Comparison of ENCODE assay signal across 8 cellular contexts in genomic region chr11:19071255-19071654, GRCh38. TPM values are rescaled to one million over a fixed set of nuclear protein-coding genes. Genes with fewer than 3 reads are reported as not detected.
DNase-seq lines count a peak whose midpoint lies in the region; ATAC-seq, FAIRE-seq and TF ChIP-seq lines count a peak whose summit lies in the region.

No MANE protein-coding gene starts in this region.

- H3K9ac ChIP-seq in keratinocyte (ENCODE audit: control insufficient read depth, extremely low read depth, insufficient read depth, low read length): no peak overlapping the region

- in situ Hi-C loops in ACHN (cut with HindIII; ENCODE audit: low pct_ligation_motif_present, low pct_unique_long_range_greater_than_20kb, low sequenced_read_pairs): no loop called here

- TF ChIP-seq CTCF in breast epithelium (IDR thresholded peaks at IDR 0.05) (peak; percentile 89 to 98 (median 97)), keratinocyte (optimal IDR thresholded peaks at IDR 0.05 in 1 of 3, IDR thresholded peaks at IDR 0.05 in 1 of 3, conservative IDR thresholded peaks at IDR 0.05 in 1 of 3; ENCODE audit: extremely low read depth in 1 of 3, insufficient read depth in 2 of 3, low read length in 3 of 3) (peak; percentile 92 to 99 (median 99))

- H3K4me1 ChIP-seq in breast epithelium (no peaks in the 10 kb centered on the region), keratinocyte (ENCODE audit: control insufficient read depth, extremely low read depth, insufficient read depth, low read length) (no peaks in the 10 kb centered on the region)

- no peak for TF ChIP-seq POLR2A in breast epithelium (IDR thresholded peaks at IDR 0.05)

- ATAC-seq in GM18517 (IDR thresholded peaks at IDR 0.05; ENCODE audit: unreplicated experiment) (peak; percentile 99), HG03060 (IDR thresholded peaks at IDR 0.05; ENCODE audit: low read depth, unreplicated experiment) (peak; percentile 97)

- peak overlapping the region; percentile 31 for H3K4me2 ChIP-seq in keratinocyte (ENCODE audit: control insufficient read depth, extremely low read depth, insufficient read depth, low read depth, low read length)

- H3K9me1 ChIP-seq in keratinocyte (ENCODE audit: control insufficient read depth, extremely low read depth, insufficient read depth, low read length): no peaks in the 10 kb centered on the region

- no peaks in the 10 kb centered on the region for H3K9me3 ChIP-seq in breast epithelium
- H3K9me3 ChIP-seq in keratinocyte (ENCODE audit: control insufficient read depth, low read depth, low read length): no peaks in the 10 kb centered on the region

- dilution Hi-C loops in keratinocyte (cut with MboI; ENCODE audit: extremely low pct_ligation_motif_present, low sequenced_read_pairs): no loop called here

- H3K27me3 ChIP-seq in breast epithelium (no peaks in the 10 kb centered on the region), keratinocyte (ENCODE audit: control insufficient read depth, extremely low read depth, insufficient read depth, low read length) (no peaks in the 10 kb centered on the region)

- peak overlapping the region in 1 of 3 donors; percentile 50 for H3K4me3 ChIP-seq in breast epithelium
- H3K4me3 ChIP-seq in keratinocyte (ENCODE audit: control insufficient read depth in 2 of 3, extremely low read depth in 1 of 3, insufficient read depth in 2 of 3, low read depth in 1 of 3, low read length in 3 of 3): no peak overlapping the region

- H3K27ac ChIP-seq in breast epithelium: no peak overlapping the region
- H3K27ac ChIP-seq in keratinocyte (ENCODE audit: control insufficient read depth, insufficient read depth, low read length): no peak overlapping the region

- peak; percentile 98 for FAIRE-seq in keratinocyte (lab: Jason Lieb, UNC)

- H4K20me1 ChIP-seq in keratinocyte (ENCODE audit: control insufficient read depth, extremely low read depth, insufficient read depth, low read length): no peaks in the 10 kb centered on the region

- DNase-seq in ACHN (peak; percentile 78), NCI-H2107 treated with DMSO at 0.1 percent for 48 hours (lab: John Stamatoyannopoulos, UW; ENCODE audit: unreplicated experiment) (peak; percentile 71), UCSD-AML1 (lab: John Stamatoyannopoulos, UW; ENCODE audit: unreplicated experiment) (peak; percentile 62), breast epithelium (ENCODE audit: low spot score in 2 of 2) (peak in 1 of 2 donors; percentile 29), keratinocyte (ENCODE audit: low read depth, low spot score) (peak; percentile 49)
- DNase-seq in stimulated activated CD4-positive, alpha-beta T cell treated with anti-CD3 and anti-CD28 coated beads, Interleukin-1b, Interleukin-23, amount 100 ng/mL, for 4 hours (ENCODE audit: low read depth in 2 of 2): peak; percentile 39 to 40

- H3K36me3 ChIP-seq in breast epithelium: no peaks in the 10 kb centered on the region
- H3K36me3 ChIP-seq in keratinocyte (ENCODE audit: control insufficient read depth in 2 of 2, extremely low read depth in 1 of 2, insufficient read depth in 2 of 2, low read length in 2 of 2): no peaks in the 10 kb centered on the region

- peak overlapping the region; percentile 69 for H2AFZ ChIP-seq in keratinocyte (ENCODE audit: control insufficient read depth, low read length)

- intact Hi-C loops in breast epithelium (cut with DNase I; ENCODE audit: low total_unique reads): loop anchor here (5.0 kb wide), 1 partner anchor 486 kb away; no protein-coding TSS in a partner anchor

- no peaks in the 10 kb centered on the region for H3K79me2 ChIP-seq in keratinocyte (ENCODE audit: control insufficient read depth, insufficient read depth, low read length)

RNA-seq across cellular contexts. Expression of gene MRGPRX2, which starts 10.7 kb away (rescaled TPM):
- 1 to 10 TPM in 1 of 3 donors, not detected in 2; 1.4 TPM for total RNA-seq in breast epithelium
- polyA plus RNA-seq in keratinocyte: not detected in 3 replicates
- polyA plus RNA-seq in keratinocyte (2011; ENCODE audit: low read depth): not detected
- polyA plus RNA-seq in keratinocyte (2011; cell fraction: cytosol; rRNA removed): not detected in 2 replicates
- polyA plus RNA-seq in keratinocyte (2011; cell fraction: nucleus; rRNA removed): not detected in 2 replicates
- polyA plus RNA-seq in keratinocyte (2012; ENCODE audit: low replicate concordance): not detected in 2 replicates
- not detected in 3 replicates for polyA minus RNA-seq in keratinocyte
- not detected for polyA minus RNA-seq in keratinocyte (2011; cell fraction: cytosol; rRNA and poly(A)+ RNA removed)
- polyA minus RNA-seq in keratinocyte (2011; cell fraction: nucleus; rRNA and poly(A)+ RNA removed): not detected in 2 replicates

RNA-seq across cellular contexts. Expression of gene ZDHHC13, which starts 45.7 kb away (rescaled TPM):
- total RNA-seq in breast epithelium: 10 to 100 TPM in 2 of 3 donors, 1 to 10 TPM in 1; 6.9 to 30.0 (median 22.0) TPM
- 14.6 to 24.1 TPM (median 18.2 TPM) in 3 replicates for polyA plus RNA-seq in keratinocyte
- 24.1 TPM for polyA plus RNA-seq in keratinocyte (2011; ENCODE audit: low read depth)
- 5.8 and 15.7 TPM in 2 replicates for polyA plus RNA-seq in keratinocyte (2011; cell fraction: cytosol; rRNA removed)
- 22.5 and 28.9 TPM in 2 replicates for polyA plus RNA-seq in keratinocyte (2011; cell fraction: nucleus; rRNA removed)
- polyA plus RNA-seq in keratinocyte (2012; ENCODE audit: low replicate concordance): 10.0 and 19.6 TPM in 2 replicates
- 12.7 to 27.2 TPM (median 21.2 TPM) in 3 replicates for polyA minus RNA-seq in keratinocyte
- polyA minus RNA-seq in keratinocyte (2011; cell fraction: cytosol; rRNA and poly(A)+ RNA removed): 12.5 TPM
- polyA minus RNA-seq in keratinocyte (2011; cell fraction: nucleus; rRNA and poly(A)+ RNA removed): 14.5 and 29.9 TPM in 2 replicates
